In the genomic region with DNA sequence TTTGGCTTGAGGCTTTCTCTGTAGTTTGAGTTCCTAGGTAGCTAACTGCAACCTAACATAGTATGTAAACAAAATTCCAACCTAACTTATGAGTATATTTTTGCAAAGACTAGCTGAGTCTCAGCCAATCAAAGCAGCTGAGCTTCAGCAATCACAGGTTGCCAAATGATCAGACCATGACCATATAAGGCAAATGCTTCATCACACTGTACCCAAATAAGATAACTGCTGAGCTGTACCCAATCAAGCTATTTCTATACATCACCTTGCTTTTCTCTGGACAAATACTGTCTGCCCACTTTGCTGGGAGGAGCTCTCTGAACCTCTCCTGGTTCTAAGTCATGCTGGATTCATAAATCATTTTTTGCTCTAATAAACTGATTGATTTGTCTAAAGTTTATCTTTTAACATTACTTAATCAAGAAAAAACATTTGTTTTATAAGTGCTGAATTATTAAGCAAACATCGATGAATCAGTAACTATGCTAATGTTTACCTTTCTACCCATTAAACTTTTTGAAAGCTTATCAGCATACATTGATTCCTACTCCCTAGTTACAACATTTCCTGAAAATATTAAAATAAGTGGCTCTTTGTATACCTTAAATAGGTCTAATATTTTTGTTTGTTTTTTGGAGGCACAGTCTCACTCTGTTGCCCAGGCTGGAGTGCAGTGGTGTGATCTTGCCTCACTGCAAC, we compare ENCODE assay signal across 8 cellular contexts.
DNase-seq lines count a peak whose midpoint lies in the region; ATAC-seq and TF ChIP-seq lines count a peak whose summit lies in the region.

No MANE protein-coding gene starts in this region.

- H3K4me1 ChIP-seq in DOHH2 (ENCODE audit: control insufficient read depth, low read length) (peaks cover 41% of the 10 kb centered on the region), RWPE2 (ENCODE audit: insufficient read depth, poor library complexity, severe bottlenecking) (peaks cover 18% of the 10 kb centered on the region), BE2C (no peaks in the 10 kb centered on the region)

- no peaks in the 10 kb centered on the region for H3K9me2 ChIP-seq in DOHH2 (replicated peaks; ENCODE audit: control insufficient read depth, low read length)

- no peaks in the 10 kb centered on the region for H4K20me1 ChIP-seq in DOHH2 (ENCODE audit: control insufficient read depth, insufficient read depth, low read depth, low read length)

- CTCF ChIA-PET in activated CD4-positive, alpha-beta T cell treated with anti-CD3 and anti-CD28 coated beads, Interleukin-2, amount 10 ng/mL, durations not matched to agents 7 days and 5 days (lab: Charles Lee): interaction anchor here (0.7 to 2.4 kb wide), 2 partner anchors 14 to 17 kb away, joined by 3 to 8 read pairs; no protein-coding TSS in a partner anchor
- CTCF ChIA-PET in activated naive CD4-positive, alpha-beta T cell treated with anti-CD3 and anti-CD28 coated beads, Interleukin-2, amount 10 ng/mL, durations not matched to agents 7 days and 5 days (lab: Charles Lee): interaction anchor here (1.0 to 1.4 kb wide), 2 partner anchors 14 to 240 kb away, joined by 3 to 4 read pairs; a partner anchor contains a TSS

- POLR2A ChIA-PET in activated CD4-positive, alpha-beta T cell treated with anti-CD3 and anti-CD28 coated beads, Interleukin-2, amount 10 ng/mL, durations not matched to agents 7 days and 5 days (lab: Charles Lee): interaction anchor here (0.6 kb wide), 1 partner anchor 160 kb away, joined by 5 read pairs; no protein-coding TSS in a partner anchor

- H3K36me3 ChIP-seq in DOHH2 (ENCODE audit: control insufficient read depth, low read length): no peaks in the 10 kb centered on the region
- no peaks in the 10 kb centered on the region for H3K36me3 ChIP-seq in RWPE2 (ENCODE audit: low read depth)
- peaks cover 30% of the 10 kb centered on the region for H3K36me3 ChIP-seq in BE2C

- no peak overlapping the region for H3K27ac Mint-ChIP-seq in activated CD4-positive, alpha-beta T cell treated with anti-CD3 and anti-CD28 coated beads, Interleukin-2, amount 10 ng/mL, durations not matched to agents 7 days and 5 days
- no peak overlapping the region for H3K27ac Mint-ChIP-seq in activated naive CD4-positive, alpha-beta T cell treated with anti-CD3 and anti-CD28 coated beads, Interleukin-2, amount 10 ng/mL, durations not matched to agents 7 days and 5 days

- H3K9me3 Mint-ChIP-seq in activated CD4-positive, alpha-beta T cell treated with anti-CD3 and anti-CD28 coated beads, Interleukin-2, amount 10 ng/mL, durations not matched to agents 7 days and 5 days: no peaks in the 10 kb centered on the region
- no peaks in the 10 kb centered on the region for H3K9me3 Mint-ChIP-seq in activated naive CD4-positive, alpha-beta T cell treated with anti-CD3 and anti-CD28 coated beads, Interleukin-2, amount 10 ng/mL, durations not matched to agents 7 days and 5 days

- H3K4me1 Mint-ChIP-seq in activated CD4-positive, alpha-beta T cell treated with anti-CD3 and anti-CD28 coated beads, Interleukin-2, amount 10 ng/mL, durations not matched to agents 7 days and 5 days: peaks cover 18% of the 10 kb centered on the region
- peaks cover 18% of the 10 kb centered on the region for H3K4me1 Mint-ChIP-seq in activated naive CD4-positive, alpha-beta T cell treated with anti-CD3 and anti-CD28 coated beads, Interleukin-2, amount 10 ng/mL, durations not matched to agents 7 days and 5 days

- no peak overlapping the region for H3K4me3 Mint-ChIP-seq in activated CD4-positive, alpha-beta T cell treated with anti-CD3 and anti-CD28 coated beads, Interleukin-2, amount 10 ng/mL, durations not matched to agents 7 days and 5 days
- no peak overlapping the region for H3K4me3 Mint-ChIP-seq in activated naive CD4-positive, alpha-beta T cell treated with anti-CD3 and anti-CD28 coated beads, Interleukin-2, amount 10 ng/mL, durations not matched to agents 7 days and 5 days

- no peaks in the 10 kb centered on the region for H3K79me2 ChIP-seq in DOHH2 (ENCODE audit: control insufficient read depth, low read length)

- H3F3A ChIP-seq in DOHH2 (ENCODE audit: control insufficient read depth, insufficient read depth): no peaks in the 10 kb centered on the region

- ATAC-seq in HG02852 (IDR thresholded peaks at IDR 0.05; ENCODE audit: unreplicated experiment): peak; percentile 59
- ATAC-seq in RWPE2 (ENCODE audit: low read depth): peak; percentile 82
- ATAC-seq in GM21737 (IDR thresholded peaks at IDR 0.05; ENCODE audit: unreplicated experiment): no peak

- H3K27me3 ChIP-seq in DOHH2 (ENCODE audit: control insufficient read depth, low read length) (no peaks in the 10 kb centered on the region), RWPE2 (ENCODE audit: insufficient read depth, poor library complexity, severe bottlenecking) (no peaks in the 10 kb centered on the region), BE2C (no peaks in the 10 kb centered on the region)

- H3K27ac ChIP-seq in DOHH2 (ENCODE audit: low read depth, low read length): no peak overlapping the region
- H3K27ac ChIP-seq in RWPE2 (ENCODE audit: poor library complexity, severe bottlenecking): peak overlapping the region; percentile 4

- no peaks in the 10 kb centered on the region for H3K27me3 Mint-ChIP-seq in activated CD4-positive, alpha-beta T cell treated with anti-CD3 and anti-CD28 coated beads, Interleukin-2, amount 10 ng/mL, durations not matched to agents 7 days and 5 days
- H3K27me3 Mint-ChIP-seq in activated naive CD4-positive, alpha-beta T cell treated with anti-CD3 and anti-CD28 coated beads, Interleukin-2, amount 10 ng/mL, durations not matched to agents 7 days and 5 days: no peaks in the 10 kb centered on the region

- peak overlapping the region; percentile 11 for H3K4me2 ChIP-seq in DOHH2 (ENCODE audit: low read length)

- H3K36me3 Mint-ChIP-seq in activated CD4-positive, alpha-beta T cell treated with anti-CD3 and anti-CD28 coated beads, Interleukin-2, amount 10 ng/mL, durations not matched to agents 7 days and 5 days (ENCODE audit: low read depth): no peaks in the 10 kb centered on the region
- no peaks in the 10 kb centered on the region for H3K36me3 Mint-ChIP-seq in activated naive CD4-positive, alpha-beta T cell treated with anti-CD3 and anti-CD28 coated beads, Interleukin-2, amount 10 ng/mL, durations not matched to agents 7 days and 5 days

- 0 out of 2 replicates have a peak overlapping the region, but pooled peaks have one; percentile 1 for H3K4me3 ChIP-seq in DOHH2 (ENCODE audit: low read length)
- H3K4me3 ChIP-seq in RWPE2 (ENCODE audit: severe bottlenecking): no peak overlapping the region
- no peak overlapping the region for H3K4me3 ChIP-seq in BE2C (ENCODE audit: low read depth, low read length)

- TF ChIP-seq CTCF in DOHH2 (IDR thresholded peaks at IDR 0.05; ENCODE audit: low read depth, low read length, poor library complexity, severe bottlenecking) (no peak), RWPE2 (IDR thresholded peaks at IDR 0.05; ENCODE audit: poor library complexity, severe bottlenecking) (no peak), BE2C (IDR thresholded peaks at IDR 0.05; ENCODE audit: low read depth, low read length) (no peak)

- H3K9me3 ChIP-seq in DOHH2 (ENCODE audit: control insufficient read depth, insufficient read depth, low read length) (no peaks in the 10 kb centered on the region), RWPE2 (ENCODE audit: severe bottlenecking) (no peaks in the 10 kb centered on the region), BE2C (no peaks in the 10 kb centered on the region)

- DNase-seq in RWPE2 (ENCODE audit: low spot score) (no peak), glomerular visceral epithelial cell (ENCODE audit: extremely low spot score) (peak; percentile 12), BE2C (no peak)
- no peak for DNase-seq in activated CD4-positive, alpha-beta T cell treated with anti-CD3 and anti-CD28 coated beads, Interleukin-2, amount 10 ng/mL, durations not matched to agents 7 days and 5 days
- DNase-seq in activated naive CD4-positive, alpha-beta T cell treated with anti-CD3 and anti-CD28 coated beads, Interleukin-2, amount 10 ng/mL, durations not matched to agents 7 days and 5 days: no peak
